Comparison of ENCODE assay signal across 16 cellular contexts in the genomic region with DNA sequence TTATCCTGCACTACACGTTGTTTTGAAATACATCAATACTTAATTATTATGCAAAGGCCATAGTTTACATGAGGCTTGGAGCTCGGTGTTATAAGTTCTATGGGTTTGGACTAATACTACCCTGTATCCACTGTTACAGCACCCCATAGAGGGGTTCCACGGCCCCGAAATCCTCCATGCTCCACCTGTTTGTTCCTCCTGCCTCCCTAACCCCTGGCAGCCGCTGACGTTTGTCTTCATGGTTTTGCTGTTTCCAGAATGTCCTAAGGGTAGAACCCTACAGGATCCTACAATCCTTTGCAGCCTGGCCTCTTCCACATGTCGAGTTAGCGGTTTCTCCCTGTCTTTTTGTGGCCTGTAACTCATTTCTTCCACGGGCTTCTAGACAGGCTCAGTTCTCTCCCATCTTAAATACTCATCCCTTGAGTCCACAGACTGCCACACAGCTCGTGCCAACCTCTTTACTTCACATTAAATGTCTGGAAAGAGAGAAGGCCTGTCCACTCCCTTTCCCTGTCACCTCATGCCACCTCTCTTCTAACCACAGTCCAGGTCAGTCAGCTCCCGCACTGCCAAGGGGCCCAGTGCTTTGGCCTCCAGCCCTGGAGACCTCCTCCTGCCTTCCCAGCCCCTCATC. TPM values are rescaled to one million over a fixed set of nuclear protein-coding genes. Genes with fewer than 3 reads are reported as not detected.
DNase-seq lines count a peak whose midpoint lies in the region; ATAC-seq and TF ChIP-seq lines count a peak whose summit lies in the region.
"Had no signal": no experiment of that assay in that cellular context is flagged by ENCODE, and none has a peak within 500 bp of the region (broad histone marks: within the 10 kb centered on the region; RNA-seq: fewer than 3 reads in every experiment).

No MANE protein-coding gene starts in this region.

- ATAC-seq in CD4-positive, alpha-beta T cell (ENCODE audit: poor library complexity) = no peak
- ATAC-seq in naive thymus-derived CD4-positive, alpha-beta T cell = no peak
- ATAC-seq: left colon; stimulated activated memory B cell treated with anti-CD40 and anti-IgM and Interleukin-4, amounts not matched to agents 10 μg/mL and 1 μg/mL and 100 μg/mL, for 72 hours had no signal

- peak; percentile 18 for DNase-seq in AG08396 (ENCODE audit: low spot score)
- peak in 1 of 10 experiments; percentile 25 for DNase-seq in CD4-positive, alpha-beta T cell
- DNase-seq in naive thymus-derived CD4-positive, alpha-beta T cell = no peak
- DNase-seq in brain microvascular endothelial cell = no peak
- DNase-seq in effector memory CD4-positive, alpha-beta T cell = no peak
- DNase-seq in ACHN = no peak
- DNase-seq: C1 segment of cervical spinal cord, caudate nucleus, NCI-H1092, NCI-H2227 treated with DMSO at 0.1 percent for 48 hours had no signal

- H3K27ac ChIP-seq in CD4-positive, alpha-beta T cell (ENCODE audit: low read depth, low read length) = no peak overlapping the region
- H3K27ac ChIP-seq in naive thymus-derived CD4-positive, alpha-beta T cell (ENCODE audit: low read depth, low read length) = no peak overlapping the region
- H3K27ac ChIP-seq in brain microvascular endothelial cell = no peak overlapping the region
- no peak overlapping the region for H3K27ac ChIP-seq in effector memory CD4-positive, alpha-beta T cell (ENCODE audit: insufficient read depth, low read length, poor library complexity, severe bottlenecking)
- H3K27ac ChIP-seq: SJSA1, vagina had no signal

- peak overlapping the region; percentile 67 for H3K27ac Mint-ChIP-seq in CD4-positive, alpha-beta T cell
- H3K27ac Mint-ChIP-seq in activated naive CD8-positive, alpha-beta T cell = peak overlapping the region; percentile 61
- H3K27ac Mint-ChIP-seq in naive thymus-derived CD4-positive, alpha-beta T cell = peak overlapping the region in 7 of 9 donors; percentile 5 to 82 (median 53)
- H3K27ac Mint-ChIP-seq: stimulated activated memory B cell treated with anti-CD40 and anti-IgM and Interleukin-4, amounts not matched to agents 10 μg/mL and 1 μg/mL and 100 μg/mL, for 72 hours had no signal

- no peaks in the 10 kb centered on the region for H3K9me3 ChIP-seq in CD4-positive, alpha-beta T cell (ENCODE audit: control insufficient read depth, low read length)
- no peaks in the 10 kb centered on the region for H3K9me3 ChIP-seq in naive thymus-derived CD4-positive, alpha-beta T cell (ENCODE audit: control insufficient read depth in 2 of 3, low read length in 3 of 3)
- H3K9me3 ChIP-seq in effector memory CD4-positive, alpha-beta T cell (ENCODE audit: control insufficient read depth, low read length) = no peaks in the 10 kb centered on the region
- H3K9me3 ChIP-seq: SJSA1, vagina had no signal

- POLR2A ChIA-PET in CD4-positive, alpha-beta T cell (lab: Charles Lee) = interaction anchor here (1.3 kb wide), 1 partner anchor 88 kb away, joined by 4 read pairs; a partner anchor contains a TSS
- POLR2A ChIA-PET in naive thymus-derived CD4-positive, alpha-beta T cell (lab: Charles Lee) = no interaction called here

- peaks cover 0 to 28% of the 10 kb centered on the region in 2 donors for H3K4me1 ChIP-seq in naive thymus-derived CD4-positive, alpha-beta T cell (ENCODE audit: control insufficient read depth in 2 of 2, insufficient read depth in 2 of 2, low read length in 2 of 2)
- peaks cover 6% of the 10 kb centered on the region for H3K4me1 ChIP-seq in effector memory CD4-positive, alpha-beta T cell (ENCODE audit: control insufficient read depth, insufficient read depth, low read length, poor library complexity, severe bottlenecking)
- H3K4me1 ChIP-seq: SJSA1, vagina had no signal

- H3K36me3 Mint-ChIP-seq in CD4-positive, alpha-beta T cell (ENCODE audit: low read depth) = no peaks in the 10 kb centered on the region
- H3K36me3 Mint-ChIP-seq in activated naive CD8-positive, alpha-beta T cell = no peaks in the 10 kb centered on the region
- no peaks in the 10 kb centered on the region for H3K36me3 Mint-ChIP-seq in naive thymus-derived CD4-positive, alpha-beta T cell
- H3K36me3 Mint-ChIP-seq: stimulated activated memory B cell treated with anti-CD40 and anti-IgM and Interleukin-4, amounts not matched to agents 10 μg/mL and 1 μg/mL and 100 μg/mL, for 72 hours had no signal

- H3K4me3 Mint-ChIP-seq in CD4-positive, alpha-beta T cell = peak overlapping the region; percentile 54
- peak overlapping the region; percentile 56 for H3K4me3 Mint-ChIP-seq in activated naive CD8-positive, alpha-beta T cell
- peak overlapping the region in 9 of 10 donors; percentile 33 to 80 (median 54) for H3K4me3 Mint-ChIP-seq in naive thymus-derived CD4-positive, alpha-beta T cell
- H3K4me3 Mint-ChIP-seq: stimulated activated memory B cell treated with anti-CD40 and anti-IgM and Interleukin-4, amounts not matched to agents 10 μg/mL and 1 μg/mL and 100 μg/mL, for 72 hours had no signal

- CTCF ChIA-PET in CD4-positive, alpha-beta T cell (lab: Charles Lee) = no interaction called here
- CTCF ChIA-PET in naive thymus-derived CD4-positive, alpha-beta T cell (lab: Charles Lee) = no interaction called here

- in situ Hi-C loops in brain microvascular endothelial cell (cut with HindIII; ENCODE audit: low pct_ligation_motif_present, low sequenced_read_pairs) = no loop called here
- in situ Hi-C loops in ACHN (cut with HindIII; ENCODE audit: low pct_ligation_motif_present, low pct_unique_long_range_greater_than_20kb, low sequenced_read_pairs) = no loop called here

- H3K36me3 ChIP-seq in naive thymus-derived CD4-positive, alpha-beta T cell (ENCODE audit: control insufficient read depth in 2 of 3, insufficient read depth in 3 of 3, low read length in 3 of 3) = no peaks in the 10 kb centered on the region
- no peaks in the 10 kb centered on the region for H3K36me3 ChIP-seq in brain microvascular endothelial cell (replicated peaks)
- H3K36me3 ChIP-seq in effector memory CD4-positive, alpha-beta T cell (ENCODE audit: control insufficient read depth, insufficient read depth, low read length) = no peaks in the 10 kb centered on the region
- H3K36me3 ChIP-seq: SJSA1, vagina had no signal

- peak overlapping the region; percentile 16 for H3K4me3 ChIP-seq in naive thymus-derived CD4-positive, alpha-beta T cell (ENCODE audit: low read length)
- no peak overlapping the region for H3K4me3 ChIP-seq in brain microvascular endothelial cell (ENCODE audit: low read depth, low read length)
- H3K4me3 ChIP-seq in effector memory CD4-positive, alpha-beta T cell (ENCODE audit: insufficient read depth, low read depth, low read length, poor library complexity, severe bottlenecking) = no peak overlapping the region
- H3K4me3 ChIP-seq: SJSA1, vagina had no signal

- no peaks in the 10 kb centered on the region for H3K9me3 Mint-ChIP-seq in CD4-positive, alpha-beta T cell
- H3K9me3 Mint-ChIP-seq in activated naive CD8-positive, alpha-beta T cell (ENCODE audit: low read depth) = no peaks in the 10 kb centered on the region
- no peaks in the 10 kb centered on the region for H3K9me3 Mint-ChIP-seq in naive thymus-derived CD4-positive, alpha-beta T cell
- H3K9me3 Mint-ChIP-seq: stimulated activated memory B cell treated with anti-CD40 and anti-IgM and Interleukin-4, amounts not matched to agents 10 μg/mL and 1 μg/mL and 100 μg/mL, for 72 hours had no signal

- H3K4me1 Mint-ChIP-seq in CD4-positive, alpha-beta T cell (ENCODE audit: low read depth) = peaks cover 12% of the 10 kb centered on the region
- H3K4me1 Mint-ChIP-seq in activated naive CD8-positive, alpha-beta T cell (ENCODE audit: low read depth) = peaks cover 14% of the 10 kb centered on the region
- H3K4me1 Mint-ChIP-seq in naive thymus-derived CD4-positive, alpha-beta T cell = peaks cover 3 to 17% (median 12%) of the 10 kb centered on the region in 7 donors
- H3K4me1 Mint-ChIP-seq: stimulated activated memory B cell treated with anti-CD40 and anti-IgM and Interleukin-4, amounts not matched to agents 10 μg/mL and 1 μg/mL and 100 μg/mL, for 72 hours had no signal

- intact Hi-C loops in CD4-positive, alpha-beta T cell (cut with DNase I, micrococcal nuclease) = no loop called here
- intact Hi-C loops in naive thymus-derived CD4-positive, alpha-beta T cell (cut with micrococcal nuclease) = no loop called here

- no peaks in the 10 kb centered on the region for H3K27me3 ChIP-seq in CD4-positive, alpha-beta T cell (ENCODE audit: control insufficient read depth, insufficient read depth, low read length)
- no peaks in the 10 kb centered on the region for H3K27me3 ChIP-seq in naive thymus-derived CD4-positive, alpha-beta T cell (ENCODE audit: control insufficient read depth in 2 of 2, insufficient read depth in 2 of 2, low read length in 2 of 2)
- H3K27me3 ChIP-seq in brain microvascular endothelial cell (replicated peaks) = peaks cover 12% of the 10 kb centered on the region
- no peaks in the 10 kb centered on the region for H3K27me3 ChIP-seq in effector memory CD4-positive, alpha-beta T cell (replicated peaks; ENCODE audit: control insufficient read depth, insufficient read depth, low read length, poor library complexity, severe bottlenecking)
- H3K27me3 ChIP-seq: vagina had no signal

- H3K27me3 Mint-ChIP-seq in CD4-positive, alpha-beta T cell = no peaks in the 10 kb centered on the region
- H3K27me3 Mint-ChIP-seq in activated naive CD8-positive, alpha-beta T cell = no peaks in the 10 kb centered on the region
- H3K27me3 Mint-ChIP-seq in naive thymus-derived CD4-positive, alpha-beta T cell = no peaks in the 10 kb centered on the region

- TF ChIP-seq CTCF in CD4-positive, alpha-beta T cell (IDR thresholded peaks at IDR 0.05) = no peak
- TF ChIP-seq CTCF in brain microvascular endothelial cell (IDR thresholded peaks at IDR 0.05; ENCODE audit: low read depth, low read length, missing control alignments) = no peak

RNA-seq across cellular contexts. Expression of a gene that starts 42.4 kb away (rescaled TPM):
- total RNA-seq in CD4-positive, alpha-beta T cell = not detected
- total RNA-seq in naive thymus-derived CD4-positive, alpha-beta T cell = not detected
- not detected for polyA plus RNA-seq in naive thymus-derived CD4-positive, alpha-beta T cell
- total RNA-seq: left colon, SJSA1 had no signal

RNA-seq across cellular contexts. Expression of a gene that starts 53.0 kb away (rescaled TPM):
- not detected for total RNA-seq in CD4-positive, alpha-beta T cell
- not detected for total RNA-seq in naive thymus-derived CD4-positive, alpha-beta T cell
- not detected for polyA plus RNA-seq in naive thymus-derived CD4-positive, alpha-beta T cell
- total RNA-seq: epithelial cell of proximal tubule, SJSA1, vagina had no signal

RNA-seq across cellular contexts. Expression of a gene that starts 56.4 kb away (rescaled TPM):
- not detected for total RNA-seq in CD4-positive, alpha-beta T cell
- 1 to 10 TPM in 1 of 5 experiments, under 1 TPM in 3, not detected in 1; 0.32 to 2.1 (median 0.45) TPM for total RNA-seq in naive thymus-derived CD4-positive, alpha-beta T cell
- polyA plus RNA-seq in naive thymus-derived CD4-positive, alpha-beta T cell = not detected
- total RNA-seq: SJSA1 had no signal
